ENCODE assay signal across 13 cellular contexts in genomic region chr15:33654859-33655258, GRCh38.
DNase-seq lines count a peak whose midpoint lies in the region; ATAC-seq and TF ChIP-seq lines count a peak whose summit lies in the region.
"Had no signal": no experiment of that assay in that cellular context is flagged by ENCODE, and none has a peak within 500 bp of the region (broad histone marks: within the 10 kb centered on the region; RNA-seq: fewer than 3 reads in every experiment).

No MANE protein-coding gene starts in this region.

- H3K4ac ChIP-seq in H9 (ENCODE audit: low read depth, low read length): no peak overlapping the region

- no peaks in the 10 kb centered on the region for H3K4me1 ChIP-seq in H9 (ENCODE audit: insufficient read depth, low read length)
- H3K4me1 ChIP-seq: stomach had no signal

- no peak overlapping the region for H4K8ac ChIP-seq in H9 (replicated peaks; ENCODE audit: insufficient read length, low read depth, low read length)

- no peak overlapping the region for H4K5ac ChIP-seq in H9 (ENCODE audit: insufficient read length, low read depth, low read length)

- peak; percentile 38 for ATAC-seq in left colon
- ATAC-seq: activated CD8-positive, alpha-beta T cell treated with anti-CD3 and anti-CD28 coated beads for 36 hours; activated T-helper 17 cell treated with anti-CD3 and anti-CD28 coated beads, Interleukin-2, amount 50 U/mL, for 72 hours; left cardiac atrium had no signal

- no peak overlapping the region for H2BK5ac ChIP-seq in H9 (ENCODE audit: insufficient read length, low read length)

- H2BK20ac ChIP-seq in H9 (ENCODE audit: low read depth, low read length, poor library complexity, severe bottlenecking): no peak overlapping the region

- DNase-seq in DMS 273 (lab: John Stamatoyannopoulos, UW; ENCODE audit: unreplicated experiment) (peak; percentile 83), H9 (peak; percentile 47), SK-MEL-5 (ENCODE audit: low read depth, low spot score) (peak; percentile 53), left colon (peak in 1 of 2 donors; percentile 10), HuH-7.5 (ENCODE audit: low spot score) (no peak), activated gamma-delta T cell treated with Interleukin-2 at 50 U/mL for 16 hours (no peak), NCI-H2196 treated with DMSO at 0.1 percent for 48 hours (lab: John Stamatoyannopoulos, UW; ENCODE audit: unreplicated experiment) (no peak)
- DNase-seq: activated CD8-positive, alpha-beta T cell treated with anti-CD3 and anti-CD28 coated beads for 36 hours; left cardiac atrium; NCI-H187 treated with DMSO at 0.1 percent for 48 hours; stomach had no signal

- H3K56ac ChIP-seq in H9 (ENCODE audit: insufficient read length, low read depth, low read length): no peak overlapping the region

- no peaks in the 10 kb centered on the region for H3K79me1 ChIP-seq in H9 (ENCODE audit: insufficient read depth, low read depth, low read length, poor library complexity, severe bottlenecking)

- no peaks in the 10 kb centered on the region for H3K36me3 Mint-ChIP-seq in H9 (ENCODE audit: insufficient read depth in 1 of 3, low read depth in 3 of 3)

- intact Hi-C loops in left colon (cut with DNase I, micrococcal nuclease): no loop called here

- no peak overlapping the region for H2BK120ac ChIP-seq in H9 (ENCODE audit: low read depth, low read length, poor library complexity, severe bottlenecking)

- peak; percentile 44; the same call in 2 of the 3 replicates for TF ChIP-seq CTCF in H9 (conservative IDR thresholded peaks at IDR 0.05)

- H3K4me3 Mint-ChIP-seq in H9: no peak overlapping the region
- H3K4me3 Mint-ChIP-seq: activated CD8-positive, alpha-beta T cell treated with anti-CD3 and anti-CD28 coated beads for 36 hours; activated T-helper 17 cell treated with anti-CD3 and anti-CD28 coated beads, Interleukin-2, amount 50 U/mL, for 72 hours had no signal

- no peak overlapping the region for H3K27ac ChIP-seq in H9 (ENCODE audit: insufficient read length, low read depth, low read length)
- H3K27ac ChIP-seq: epithelial cell of prostate, stomach had no signal

- peaks cover 0 to 3% of the 10 kb centered on the region in 2 experiments; a peak in 1 of 5 replicates for H3K9me3 Mint-ChIP-seq in H9
- H3K9me3 Mint-ChIP-seq: activated CD8-positive, alpha-beta T cell treated with anti-CD3 and anti-CD28 coated beads for 36 hours; activated T-helper 17 cell treated with anti-CD3 and anti-CD28 coated beads, Interleukin-2, amount 50 U/mL, for 72 hours had no signal

- no peak overlapping the region for H3T11ph ChIP-seq in H9 (ENCODE audit: low read length)

- H3K4me2 ChIP-seq in H9 (ENCODE audit: insufficient read depth, insufficient read length, low read length): no peak overlapping the region

- H4K20me1 ChIP-seq in H9 (ENCODE audit: control insufficient read depth, insufficient read depth, insufficient read length): no peaks in the 10 kb centered on the region

- no peak overlapping the region for H4K91ac ChIP-seq in H9 (ENCODE audit: insufficient read length, low read depth, low read length)

- H3K27me3 Mint-ChIP-seq in H9 (ENCODE audit: low read depth): no peaks in the 10 kb centered on the region

- H3K14ac ChIP-seq in H9 (ENCODE audit: insufficient read depth, low read length): no peak overlapping the region

- H2AK5ac ChIP-seq in H9 (ENCODE audit: insufficient read length, low read length): no peak overlapping the region

- no peaks in the 10 kb centered on the region for H3K23me2 ChIP-seq in H9 (ENCODE audit: insufficient read length, low read depth, low read length, poor library complexity, severe bottlenecking)

- in situ Hi-C loops in SK-MEL-5 (cut with HindIII; ENCODE audit: low pct_unique_long_range_greater_than_20kb, low sequenced_read_pairs): no loop called here

- no CpG with 5 or more reads among the region's 3 CpGs for WGBS in H9 (ENCODE audit: extremely low coverage, insufficient read length, low lambda C conversion rate)

- H2BK12ac ChIP-seq in H9 (ENCODE audit: insufficient read length, low read depth, low read length): no peak overlapping the region

- H3K27ac Mint-ChIP-seq in H9: no peak overlapping the region
- H3K27ac Mint-ChIP-seq: activated CD8-positive, alpha-beta T cell treated with anti-CD3 and anti-CD28 coated beads for 36 hours; activated T-helper 17 cell treated with anti-CD3 and anti-CD28 coated beads, Interleukin-2, amount 50 U/mL, for 72 hours had no signal

- no peaks in the 10 kb centered on the region for H3K27me3 ChIP-seq in H9 (ENCODE audit: insufficient read depth, low read length)
- H3K27me3 ChIP-seq: stomach had no signal

- no peak overlapping the region for H3K9ac ChIP-seq in H9 (ENCODE audit: extremely low read depth, insufficient read length, low read length)

- peaks cover 0 to 2% of the 10 kb centered on the region in 2 experiments; a peak in 1 of 4 replicates for H3K4me1 Mint-ChIP-seq in H9
- H3K4me1 Mint-ChIP-seq: activated T-helper 17 cell treated with anti-CD3 and anti-CD28 coated beads, Interleukin-2, amount 50 U/mL, for 72 hours had no signal

- H3K23ac ChIP-seq in H9 (ENCODE audit: insufficient read length, low read depth, low read length): no peak overlapping the region

- H3K79me2 ChIP-seq in H9 (ENCODE audit: insufficient read depth, low read length): no peaks in the 10 kb centered on the region

- H3K9me3 ChIP-seq in H9 (ENCODE audit: control insufficient read depth, low read depth, low read length): no peaks in the 10 kb centered on the region
- H3K9me3 ChIP-seq: stomach had no signal

- H3K18ac ChIP-seq in H9 (ENCODE audit: insufficient read length, low read depth, low read length): no peak overlapping the region

- no peak overlapping the region for H2AFZ ChIP-seq in H9 (ENCODE audit: low read length)

- no peak overlapping the region for H2BK15ac ChIP-seq in H9 (ENCODE audit: low read depth, low read length)

Comparison
In these comparisons a context has a peak if more than half of its experiments do, and no peak if none do; other contexts are left out.
1. DNase-seq: peak in DMS 273 (single experiment), H9 (single experiment) and SK-MEL-5 (single experiment); none in HuH-7.5 (single experiment), activated gamma-delta T cell treated with Interleukin-2 at 50 U/mL for 16 hours (single experiment) and NCI-H2196 treated with DMSO at 0.1 percent for 48 hours (single experiment).